Comparison of ENCODE assay signal across 8 cellular contexts in the genomic region with DNA sequence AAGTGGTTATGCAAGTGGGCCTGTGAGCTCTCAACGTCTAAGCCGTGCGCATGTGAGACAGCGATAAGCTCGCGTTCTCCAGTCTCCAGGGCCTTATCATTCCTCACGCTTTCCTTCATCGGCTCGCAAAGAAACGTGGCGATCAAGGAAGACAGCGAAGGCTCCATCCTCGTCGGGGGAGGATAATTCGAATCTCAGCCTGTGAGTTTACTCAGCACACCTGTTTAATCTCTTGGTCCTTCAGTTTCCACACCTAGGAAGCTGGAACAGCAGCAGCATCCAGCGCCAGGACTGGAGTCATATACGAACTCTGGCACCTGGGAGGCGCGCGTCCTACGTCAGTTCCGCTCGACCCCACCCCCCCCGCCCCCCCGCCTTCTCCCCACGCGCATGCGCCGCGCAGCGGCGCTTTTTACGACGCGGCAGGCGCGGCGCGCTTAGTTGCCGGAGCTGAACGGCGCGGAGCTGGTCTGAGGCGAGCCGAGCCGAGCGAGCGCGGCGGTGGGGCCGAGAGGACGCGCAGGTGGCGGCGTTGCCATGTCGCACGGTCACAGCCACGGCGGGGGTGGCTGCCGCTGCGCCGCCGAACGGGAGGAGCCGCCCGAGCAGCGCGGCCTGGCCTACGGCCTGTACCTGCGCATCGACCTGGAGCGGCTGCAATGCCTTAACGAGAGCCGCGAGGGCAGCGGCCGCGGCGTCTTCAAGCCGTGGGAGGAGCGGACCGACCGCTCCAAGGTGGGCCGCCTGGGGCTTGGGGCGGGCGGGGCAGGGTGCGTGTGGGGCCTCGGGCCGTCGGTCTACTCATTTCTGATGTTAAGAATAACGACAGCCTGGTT. TPM values are rescaled to one million over a fixed set of nuclear protein-coding genes. Genes with fewer than 3 reads are reported as not detected.
DNase-seq lines count a peak whose midpoint lies in the region; ATAC-seq and TF ChIP-seq lines count a peak whose summit lies in the region.

Gene PITHD1 (plus strand): TSS at position 440 of the 836 bp plus-strand sequence. CDS start 98 bp downstream, at position 538.

- H3K9me3 Mint-ChIP-seq in GM23338 (no peaks in the 10 kb centered on the region), nephron (no peaks in the 10 kb centered on the region)
- H3K9me3 Mint-ChIP-seq in activated T-helper 2 cell treated with anti-CD3 and anti-CD28 coated beads, Interferon-gamma antibody, Interleukin-2, Interleukin-4, amounts not matched to agents 10 μg/mL and 5 μg/mL and 100 μg/mL, durations not matched to agents 14 hours and 24 hours and 36 hours = no peaks in the 10 kb centered on the region

- peak; percentile 98 for TF ChIP-seq POLR2A in Raji (IDR thresholded peaks at IDR 0.05; ENCODE audit: insufficient read depth, low read depth, low read length)

- H3K4me3 Mint-ChIP-seq in GM23338 (peak within 1 kb of the TSS; percentile 96), nephron (peak within 1 kb of the TSS; percentile 83 to 99 (median 87))
- peak within 1 kb of the TSS; percentile 92 for H3K4me3 Mint-ChIP-seq in activated T-helper 2 cell treated with anti-CD3 and anti-CD28 coated beads, Interferon-gamma antibody, Interleukin-2, Interleukin-4, amounts not matched to agents 10 μg/mL and 5 μg/mL and 100 μg/mL, durations not matched to agents 14 hours and 24 hours and 36 hours (ENCODE audit: low read depth)

- intact Hi-C loops in activated T-helper 2 cell treated with anti-CD3 and anti-CD28 coated beads, Interferon-gamma antibody, Interleukin-2, Interleukin-4, amounts not matched to agents 10 μg/mL and 5 μg/mL and 100 μg/mL, durations not matched to agents 14 hours and 24 hours and 36 hours (cut with micrococcal nuclease) = loop anchor here (1.0 kb wide), 1 partner anchor 22 kb away; the partner anchor contains the start of gene GALE

- H3K4me2 ChIP-seq in GM23338 = peak within 1 kb of the TSS; percentile 96

- TF ChIP-seq CTCF in GM23338 (conservative IDR thresholded peaks at IDR 0.05; ENCODE audit: low read depth in 2 of 2) (no peak), fibroblast of pulmonary artery (IDR thresholded peaks at IDR 0.05; ENCODE audit: low read length, missing control alignments) (no peak), nephron (IDR thresholded peaks at IDR 0.05; ENCODE audit: unreplicated experiment in 3 of 3) (no peak)

- peak; percentile 91 for ATAC-seq in GM23338
- peak; percentile 88 for ATAC-seq in stimulated activated naive CD8-positive, alpha-beta T cell treated with anti-CD3 and anti-CD28 coated beads, Interleukin-15, Interleukin-2, amounts not matched to agents 100 U/mL and 50 U/mL, for 24 hours

- H3F3A ChIP-seq in GM23338 (replicated peaks; ENCODE audit: low read depth) = peaks cover 4% of the 10 kb centered on the region; the same call in 1 of the 2 replicates

- H2AFZ ChIP-seq in GM23338 = peak within 1 kb of the TSS; percentile 99

- H3K27me3 ChIP-seq in GM23338 (ENCODE audit: insufficient read depth) = no peaks in the 10 kb centered on the region
- H3K27me3 ChIP-seq in MG63 = no peaks in the 10 kb centered on the region

- H3K36me3 Mint-ChIP-seq in GM23338 (ENCODE audit: low read depth) (peaks cover 22% of the 10 kb centered on the region), nephron (ENCODE audit: low read depth) (peaks cover 12% of the 10 kb centered on the region)
- H3K36me3 Mint-ChIP-seq in activated T-helper 2 cell treated with anti-CD3 and anti-CD28 coated beads, Interferon-gamma antibody, Interleukin-2, Interleukin-4, amounts not matched to agents 10 μg/mL and 5 μg/mL and 100 μg/mL, durations not matched to agents 14 hours and 24 hours and 36 hours (ENCODE audit: low read depth) = peaks cover 22% of the 10 kb centered on the region

- DNase-seq in DMS53 (lab: John Stamatoyannopoulos, UW) (peak; percentile 95), GM23338 (ENCODE audit: low spot score) (peak; percentile 88), MG63 (peak; percentile 72), fibroblast of pulmonary artery (ENCODE audit: low read depth) (peak; percentile 84)
- peak; percentile 83 for DNase-seq in activated T-helper 2 cell treated with anti-CD3 and anti-CD28 coated beads, Interferon-gamma antibody, Interleukin-2, Interleukin-4, amounts not matched to agents 10 μg/mL and 5 μg/mL and 100 μg/mL, durations not matched to agents 14 hours and 24 hours and 36 hours (ENCODE audit: low spot score)
- DNase-seq in stimulated activated naive CD8-positive, alpha-beta T cell treated with anti-CD3 and anti-CD28 coated beads, Interleukin-15, Interleukin-2, amounts not matched to agents 100 U/mL and 50 U/mL, for 24 hours = peak; percentile 83

- H3K27ac Mint-ChIP-seq in GM23338 (peak within 1 kb of the TSS; percentile 97), nephron (peak within 1 kb of the TSS; percentile 93 to 96 (median 93))
- peak within 1 kb of the TSS; percentile 94 for H3K27ac Mint-ChIP-seq in activated T-helper 2 cell treated with anti-CD3 and anti-CD28 coated beads, Interferon-gamma antibody, Interleukin-2, Interleukin-4, amounts not matched to agents 10 μg/mL and 5 μg/mL and 100 μg/mL, durations not matched to agents 14 hours and 24 hours and 36 hours

- peak within 1 kb of the TSS; percentile 93 for H3K27ac ChIP-seq in GM23338 (ENCODE audit: low read depth)

- peaks cover 18% of the 10 kb centered on the region; the same call in 1 of the 2 replicates for H3K4me1 ChIP-seq in GM23338 (ENCODE audit: insufficient read depth)

- no peaks in the 10 kb centered on the region for H3K9me3 ChIP-seq in MG63

- H3K36me3 ChIP-seq in GM23338 (ENCODE audit: insufficient read depth) = peaks cover 18% of the 10 kb centered on the region
- H3K36me3 ChIP-seq in MG63 = peaks cover 21% of the 10 kb centered on the region

- peaks cover 60% of the 10 kb centered on the region for H3K79me2 ChIP-seq in GM23338 (replicated peaks; ENCODE audit: insufficient read depth)

- peaks cover 17% of the 10 kb centered on the region for H4K20me1 ChIP-seq in GM23338 (replicated peaks; ENCODE audit: insufficient read depth)

- no peaks in the 10 kb centered on the region for H3K9me2 ChIP-seq in GM23338 (ENCODE audit: insufficient read depth)

- H3K4me3 ChIP-seq in GM23338 (peak within 1 kb of the TSS; percentile 97), MG63 (peak within 1 kb of the TSS; percentile 95), fibroblast of pulmonary artery (replicated peaks; ENCODE audit: low read depth, low read length) (peak within 1 kb of the TSS; percentile 86)

- H3K4me1 Mint-ChIP-seq in GM23338 = peaks cover 13% of the 10 kb centered on the region
- peaks cover 31% of the 10 kb centered on the region for H3K4me1 Mint-ChIP-seq in activated T-helper 2 cell treated with anti-CD3 and anti-CD28 coated beads, Interferon-gamma antibody, Interleukin-2, Interleukin-4, amounts not matched to agents 10 μg/mL and 5 μg/mL and 100 μg/mL, durations not matched to agents 14 hours and 24 hours and 36 hours (ENCODE audit: low read depth)
- H3K4me1 Mint-ChIP-seq in nephron = peaks cover 18% of the 10 kb centered on the region

- peaks cover 4% of the 10 kb centered on the region for H3K27me3 Mint-ChIP-seq in GM23338 (ENCODE audit: insufficient read depth, low read depth, poor library complexity)
- no peaks in the 10 kb centered on the region for H3K27me3 Mint-ChIP-seq in activated T-helper 2 cell treated with anti-CD3 and anti-CD28 coated beads, Interferon-gamma antibody, Interleukin-2, Interleukin-4, amounts not matched to agents 10 μg/mL and 5 μg/mL and 100 μg/mL, durations not matched to agents 14 hours and 24 hours and 36 hours (ENCODE audit: low read depth)
- H3K27me3 Mint-ChIP-seq in nephron (ENCODE audit: low read depth) = no peaks in the 10 kb centered on the region

TF ChIP-seq in GM23338, 12 proteins besides CTCF, POLR2A, EP300 and RAD21:
- TF ChIP-seq POLR2AphosphoS5 (IDR thresholded peaks at IDR 0.05; ENCODE audit: low read depth) = peak; percentile 95
- peak; percentile 88 for TF ChIP-seq CREB1 (CRISPR knock-in tag; IDR thresholded peaks at IDR 0.05; ENCODE audit: low read depth)
- no peak for TF ChIP-seq STAT1 (IDR thresholded peaks at IDR 0.05; ENCODE audit: unreplicated experiment)

RNA-seq across cellular contexts. Expression of gene PITHD1, which starts in this region (rescaled TPM):
- total RNA-seq in GM23338 (2014; rRNA removed; shearing (Covaris generic)) = 90.7 and 99.0 TPM in 2 replicates
- 52.2 and 52.9 TPM in 2 replicates for polyA plus RNA-seq in GM23338 (2016; fragmentation: Nextera tagmentation; extraction: Ambion mirVana)
- total RNA-seq in MG63 (2014; rRNA removed; shearing (Covaris generic); ENCODE audit: low replicate concordance) = 64.2 and 116 TPM in 2 replicates
- total RNA-seq in activated T-helper 2 cell treated with anti-CD3 and anti-CD28 coated beads, Interferon-gamma antibody, Interleukin-2, Interleukin-4, amounts not matched to agents 10 μg/mL and 5 μg/mL and 100 μg/mL, durations not matched to agents 14 hours and 24 hours and 36 hours = 71.4 and 72.7 TPM in 2 replicates

Comparison
In these comparisons a context has a peak if more than half of its experiments do, and no peak if none do; other contexts are left out.
1. Peak in every context shown above with its lines: DNase-seq, ATAC-seq, H3K4me3 ChIP-seq and H3K27ac ChIP-seq.